ENCODE assay signal across 1 cellular context in genomic region chr16:69424053-69424934, GRCh38.
TF ChIP-seq lines count a peak whose summit lies in the region.

TSS of gene CYB5B (plus strand) at chr16:69424619. CDS start at chr16:69424684, 65 bp downstream.

TF ChIP-seq in SK-N-SH, 30 proteins besides CTCF, POLR2A, EP300 and RAD21 (continued from another document):
- TF ChIP-seq REST (IDR thresholded peaks at IDR 0.05; ENCODE audit: low read depth, low read length) = peak; percentile 68; the same call in 1 of the 2 replicates
- TF ChIP-seq FOXJ3 (CRISPR knock-in tag; IDR thresholded peaks at IDR 0.05) = no peak
- peak; percentile 83 for TF ChIP-seq PBX3 (IDR thresholded peaks at IDR 0.05)
- TF ChIP-seq TEAD4 (IDR thresholded peaks at IDR 0.05; ENCODE audit: borderline replicate concordance, insufficient read depth) = no peak
